Comparison of ENCODE assay signal across 1 cellular context in genomic region chr14:94867931-94868597, GRCh38.
TF ChIP-seq lines count a peak whose summit lies in the region.

No MANE protein-coding gene starts in this region.

TF ChIP-seq in WTC11, 78 proteins besides CTCF, POLR2A, EP300 and RAD21:
- TF ChIP-seq PRDM15 (CRISPR knock-in tag; IDR thresholded peaks at IDR 0.05) (no peak), ZNF317 (CRISPR knock-in tag; IDR thresholded peaks at IDR 0.05; ENCODE audit: borderline replicate concordance, low read depth) (no peak), GABPB1 (CRISPR knock-in tag; IDR thresholded peaks at IDR 0.05) (no peak), OVOL2 (CRISPR knock-in tag; IDR thresholded peaks at IDR 0.05; ENCODE audit: borderline replicate concordance) (no peak)
